Comparison of ENCODE assay signal across 29 cellular contexts in the genomic region with DNA sequence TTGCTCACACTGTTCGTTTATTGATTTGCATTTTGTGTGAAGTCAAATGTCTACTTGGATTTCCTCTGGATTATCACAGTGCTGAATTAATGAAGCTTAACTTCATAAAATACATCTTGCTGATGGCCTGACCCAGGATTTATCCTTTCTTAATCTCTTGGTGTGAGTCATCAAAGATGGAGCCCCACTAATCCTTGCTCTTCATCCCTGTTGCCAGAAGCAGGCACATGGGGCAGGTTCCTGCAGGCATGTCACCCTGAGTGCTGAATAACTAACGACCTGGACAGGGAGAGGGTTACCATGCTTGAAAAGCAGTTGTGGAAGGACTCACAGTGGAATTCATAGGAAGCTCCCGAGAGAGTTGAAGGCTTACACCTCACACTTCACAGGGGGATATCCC. TPM values are rescaled to one million over a fixed set of nuclear protein-coding genes. Genes with fewer than 3 reads are reported as not detected.
"Had no signal": no experiment of that assay in that cellular context is flagged by ENCODE, and none has a peak within 500 bp of the region (broad histone marks: within the 10 kb centered on the region; RNA-seq: fewer than 3 reads in every experiment).

No MANE protein-coding gene starts in this region.

- H3K36me3 ChIP-seq: pancreas, suprapubic skin, tibial nerve had no signal

- H3K27me3 ChIP-seq: hepatocyte, pancreas, suprapubic skin, tibial nerve had no signal

- DNase-seq: activated B cell treated with CpG ODN at 0.5 μM for 24 hours; activated CD4-positive, alpha-beta T cell treated with anti-CD3 and anti-CD28 coated beads for 36 hours; activated CD4-positive, alpha-beta T cell treated with anti-CD3 and anti-CD28 coated beads, Interleukin-2, amount 50 U/mL, for 48 hours; activated CD8-positive, alpha-beta memory T cell treated with anti-CD3 and anti-CD28 coated beads, Interleukin-2, amount 50 U/mL, for 48 hours; activated naive CD4-positive, alpha-beta T cell; activated naive CD8-positive, alpha-beta T cell treated with anti-CD3 and anti-CD28 coated beads for 36 hours; activated T-cell treated with anti-CD3 and anti-CD28 coated beads, Interleukin-2, amount 50 U/mL, for 4 hours; amniotic stem cell; cerebellar nuclear complex; foreskin melanocyte; mesenchymal stem cell; pancreas; psoas muscle; right cardiac atrium; stimulated activated CD4-positive, alpha-beta T cell treated with anti-CD3 and anti-CD28 coated beads, Interleukin-12 subunit alpha, Interleukin-12 subunit beta, amount 100 ng/mL, for 4 hours; stimulated activated CD4-positive, alpha-beta T cell treated with anti-CD3 and anti-CD28 coated beads, Interleukin-4, amount 100 ng/mL, for 4 hours; stimulated activated naive CD8-positive, alpha-beta T cell treated with anti-CD3 and anti-CD28 coated beads, Interleukin-15, amount 100 ng/mL, for 72 hours; T1000 had no signal

- FAIRE-seq: pancreas, urothelium cell line had no signal

- H3K4me3 Mint-ChIP-seq: activated B cell treated with CpG ODN at 0.5 μM for 24 hours; activated CD4-positive, alpha-beta T cell treated with anti-CD3 and anti-CD28 coated beads for 36 hours; activated naive CD8-positive, alpha-beta T cell treated with anti-CD3 and anti-CD28 coated beads for 36 hours; activated T-cell treated with anti-CD3 and anti-CD28 coated beads, Interleukin-2, amount 50 U/mL, for 4 hours; nephron; stimulated activated naive CD8-positive, alpha-beta T cell treated with anti-CD3 and anti-CD28 coated beads, Interleukin-15, amount 100 ng/mL, for 72 hours; T-helper 1 cell treated with Interleukin-12 subunit alpha and Interleukin-12 subunit beta and Interleukin-4 antibody, amounts not matched to agents 30 μg/mL and 1 μg/mL, for 36 hours had no signal

- H3K27ac Mint-ChIP-seq: activated B cell treated with CpG ODN at 0.5 μM for 24 hours; activated CD4-positive, alpha-beta T cell treated with anti-CD3 and anti-CD28 coated beads for 36 hours; activated naive CD8-positive, alpha-beta T cell treated with anti-CD3 and anti-CD28 coated beads for 36 hours; activated T-helper 2 cell treated with anti-CD3 and anti-CD28 coated beads, Interferon-gamma antibody, Interleukin-2, Interleukin-4, amounts not matched to agents 10 μg/mL and 5 μg/mL and 100 μg/mL, durations not matched to agents 14 hours and 24 hours and 36 hours; nephron; stimulated activated naive CD8-positive, alpha-beta T cell treated with anti-CD3 and anti-CD28 coated beads, Interleukin-15, amount 100 ng/mL, for 72 hours; T-helper 1 cell treated with Interleukin-12 subunit alpha and Interleukin-12 subunit beta and Interleukin-4 antibody, amounts not matched to agents 30 μg/mL and 1 μg/mL, for 36 hours had no signal

- H3K4me1 Mint-ChIP-seq: activated B cell treated with CpG ODN at 0.5 μM for 24 hours; activated naive CD8-positive, alpha-beta T cell treated with anti-CD3 and anti-CD28 coated beads for 36 hours; nephron; stimulated activated naive CD8-positive, alpha-beta T cell treated with anti-CD3 and anti-CD28 coated beads, Interleukin-15, amount 100 ng/mL, for 72 hours had no signal

- H3K4me3 ChIP-seq: coronary artery, hepatocyte, pancreas, psoas muscle, suprapubic skin, tibial nerve had no signal

- H3K27me3 Mint-ChIP-seq: activated naive CD8-positive, alpha-beta T cell treated with anti-CD3 and anti-CD28 coated beads for 36 hours; stimulated activated naive CD8-positive, alpha-beta T cell treated with anti-CD3 and anti-CD28 coated beads, Interleukin-15, amount 100 ng/mL, for 72 hours had no signal

RNA-seq across cellular contexts. Expression of a gene that starts 56.0 kb away (rescaled TPM):
- total RNA-seq: activated CD4-positive, alpha-beta T cell treated with anti-CD3 and anti-CD28 coated beads for 36 hours; activated CD8-positive, alpha-beta memory T cell treated with anti-CD3 and anti-CD28 coated beads for 36 hours; activated naive CD8-positive, alpha-beta T cell treated with anti-CD3 and anti-CD28 coated beads for 36 hours; activated T-helper 2 cell treated with anti-CD3 and anti-CD28 coated beads, Interferon-gamma antibody, Interleukin-2, Interleukin-4, amounts not matched to agents 10 μg/mL and 5 μg/mL and 100 μg/mL, durations not matched to agents 14 hours and 24 hours and 36 hours; fibroblast of lung; myocyte; psoas muscle had no signal
